ENCODE assay signal across 14 cellular contexts in genomic region chr12:38159092-38159551, GRCh38.
DNase-seq lines count a peak whose midpoint lies in the region; TF ChIP-seq lines count a peak whose summit lies in the region.
"Had no signal": no experiment of that assay in that cellular context is flagged by ENCODE, and none has a peak within 500 bp of the region (broad histone marks: within the 10 kb centered on the region; RNA-seq: fewer than 3 reads in every experiment).

No MANE protein-coding gene starts in this region.

- POLR2A ChIA-PET in MCF 10A (lab: Yijun Ruan, JAX) (no interaction called here), A673 (lab: Charles Lee; ENCODE audit: low non-redundant PET) (no interaction called here)

- DNase-seq in breast epithelium (ENCODE audit: low spot score in 2 of 2) = peak; percentile 13 to 41
- DNase-seq in MCF 10A (ENCODE audit: unreplicated experiment) = no peak
- peak; percentile 68 for DNase-seq in NB4 (ENCODE audit: low read depth)
- no peak for DNase-seq in neuronal stem cell (ENCODE audit: low spot score)
- no peak for DNase-seq in A673 (ENCODE audit: low spot score)
- no peak for DNase-seq in NCI-H1694 treated with DMSO at 0.1 percent for 48 hours (lab: John Stamatoyannopoulos, UW)
- DNase-seq: Caco-2; CD8-positive, alpha-beta memory T cell; GOT3; IMR-90 had no signal

- no peaks in the 10 kb centered on the region for H3K36me3 Mint-ChIP-seq in MCF 10A (ENCODE audit: insufficient read depth, unreplicated experiment)
- H3K36me3 Mint-ChIP-seq: CD8-positive, alpha-beta memory T cell had no signal

- no peak overlapping the region for H3K9ac ChIP-seq in neuronal stem cell (ENCODE audit: low read depth, low read length, poor library complexity)
- H3K9ac ChIP-seq: BLaER1 had no signal

- no peak overlapping the region for H3K4ac ChIP-seq in neuronal stem cell (ENCODE audit: low read length)

- H3K27me3 ChIP-seq in breast epithelium (peaks cover 0 to 6% of the 10 kb centered on the region in 2 donors), neuronal stem cell (ENCODE audit: control insufficient read depth in 3 of 3, insufficient read depth in 3 of 3, low read depth in 1 of 3, low read length in 3 of 3) (no peaks in the 10 kb centered on the region), A673 (replicated peaks; ENCODE audit: insufficient read depth, low read depth, low read length, poor library complexity) (no peaks in the 10 kb centered on the region)
- H3K27me3 ChIP-seq: BLaER1 had no signal

- no CpG with 5 or more reads among the region's 19 CpGs for WGBS in neuronal stem cell (ENCODE audit: extremely low coverage in 2 of 2, insufficient read length in 2 of 2, insufficient replicate concordance in 1 of 2), 2 donors

- H3K9me3 Mint-ChIP-seq in MCF 10A (ENCODE audit: unreplicated experiment) = peaks cover 8% of the 10 kb centered on the region

- TF ChIP-seq CTCF in breast epithelium (IDR thresholded peaks at IDR 0.05) (no peak), MCF 10A (IDR thresholded peaks at IDR 0.05; ENCODE audit: unreplicated experiment) (no peak), NB4 (IDR thresholded peaks at IDR 0.05; ENCODE audit: low read depth, low read length) (no peak), A673 (conservative IDR thresholded peaks at IDR 0.05; ENCODE audit: low read depth, low read length) (no peak)

- no peak overlapping the region for H4K8ac ChIP-seq in neuronal stem cell (ENCODE audit: low read depth, low read length)

- TF ChIP-seq POLR2A in breast epithelium (IDR thresholded peaks at IDR 0.05) (no peak), NB4 (IDR thresholded peaks at IDR 0.05; ENCODE audit: extremely low read depth, insufficient read length) (no peak)

- H2AFZ ChIP-seq in neuronal stem cell (ENCODE audit: low read length) = peak overlapping the region; percentile 0

- H3K79me1 ChIP-seq in neuronal stem cell (ENCODE audit: low read depth, low read length) = no peaks in the 10 kb centered on the region

- no peak overlapping the region for H2AK5ac ChIP-seq in neuronal stem cell (ENCODE audit: low read depth, low read length)

- H3K23ac ChIP-seq in neuronal stem cell (ENCODE audit: low read depth, low read length, poor library complexity) = no peak overlapping the region

- H3K27ac Mint-ChIP-seq in MCF 10A (ENCODE audit: low read depth, unreplicated experiment) = no peak overlapping the region

- no TSS peak for BruUV-seq in MCF 10A (replicated peaks; lab: Mats Ljungman, UMichigan)
- no TSS peak for BruUV-seq in A673 (replicated peaks; lab: Mats Ljungman, UMichigan)

- H3K4me1 ChIP-seq in breast epithelium = no peaks in the 10 kb centered on the region
- H3K4me1 ChIP-seq in neuronal stem cell (ENCODE audit: control insufficient read depth in 2 of 2, insufficient read depth in 1 of 2, low read depth in 1 of 2, low read length in 2 of 2) = no peaks in the 10 kb centered on the region
- no peaks in the 10 kb centered on the region for H3K4me1 ChIP-seq in A673 (ENCODE audit: insufficient read depth, low read length, poor library complexity, severe bottlenecking)
- H3K4me1 ChIP-seq: A549, BLaER1, Caco-2, HAP-1 had no signal

- no peak overlapping the region for H3K4me3 ChIP-seq in breast epithelium
- no peak overlapping the region for H3K4me3 ChIP-seq in NB4 (ENCODE audit: low read depth, low read length)
- H3K4me3 ChIP-seq in neuronal stem cell (ENCODE audit: low read length in 2 of 2) = no peak overlapping the region
- H3K4me3 ChIP-seq in A673 (ENCODE audit: low read depth, low read length, poor library complexity, severe bottlenecking) = no peak overlapping the region
- H3K4me3 ChIP-seq: A549, BLaER1, GM12878, HAP-1 had no signal

- H3K4me3 Mint-ChIP-seq in MCF 10A (ENCODE audit: unreplicated experiment) = no peak overlapping the region
- H3K4me3 Mint-ChIP-seq: CD8-positive, alpha-beta memory T cell had no signal

- no peak overlapping the region for H3K14ac ChIP-seq in neuronal stem cell (ENCODE audit: low read length)

- H2BK5ac ChIP-seq in neuronal stem cell (ENCODE audit: low read length) = no peak overlapping the region

- no peak overlapping the region for H4K91ac ChIP-seq in neuronal stem cell (ENCODE audit: low read depth, low read length, poor library complexity)

- no peaks in the 10 kb centered on the region for H3K4me1 Mint-ChIP-seq in MCF 10A (ENCODE audit: insufficient read depth, unreplicated experiment)
- H3K4me1 Mint-ChIP-seq: CD8-positive, alpha-beta memory T cell had no signal

- H3K36me3 ChIP-seq in breast epithelium (no peaks in the 10 kb centered on the region), neuronal stem cell (replicated peaks in 1 of 2; ENCODE audit: control insufficient read depth in 2 of 2, insufficient read depth in 2 of 2, low read length in 2 of 2) (no peaks in the 10 kb centered on the region), A673 (ENCODE audit: insufficient read depth, low read length, poor library complexity, severe bottlenecking) (no peaks in the 10 kb centered on the region)
- H3K36me3 ChIP-seq: BLaER1, HAP-1 had no signal

- no peak overlapping the region for H2BK15ac ChIP-seq in neuronal stem cell (ENCODE audit: low read length)

- no peaks in the 10 kb centered on the region for H3K27me3 Mint-ChIP-seq in MCF 10A (ENCODE audit: insufficient read depth, unreplicated experiment)
- H3K27me3 Mint-ChIP-seq: CD8-positive, alpha-beta memory T cell had no signal

- no peak overlapping the region for H3K18ac ChIP-seq in neuronal stem cell (ENCODE audit: low read length)

- CTCF ChIA-PET in MCF 10A (lab: Yijun Ruan, JAX) (no interaction called here), A673 (lab: Charles Lee) (no interaction called here)

- H2BK12ac ChIP-seq in neuronal stem cell (ENCODE audit: low read length) = no peak overlapping the region

- H3K27ac ChIP-seq in breast epithelium (no peak overlapping the region), neuronal stem cell (replicated peaks; ENCODE audit: low read length) (no peak overlapping the region), A673 (ENCODE audit: low read depth, low read length, poor library complexity, severe bottlenecking) (no peak overlapping the region)
- H3K27ac ChIP-seq: A549, BLaER1 had no signal

- no peak overlapping the region for H2BK120ac ChIP-seq in neuronal stem cell (ENCODE audit: low read depth, low read length)

- H3K9me3 ChIP-seq in breast epithelium = peaks cover 20 to 21% of the 10 kb centered on the region in 2 donors
- H3K9me3 ChIP-seq in neuronal stem cell (replicated peaks in 1 of 2; ENCODE audit: control insufficient read depth in 2 of 2, insufficient read depth in 1 of 2, low read depth in 1 of 2, low read length in 2 of 2) = peaks cover 0 to 72% of the 10 kb centered on the region in 2 donors
- peaks cover 32% of the 10 kb centered on the region for H3K9me3 ChIP-seq in A673 (ENCODE audit: low read depth, low read length, poor library complexity, severe bottlenecking)
- H3K9me3 ChIP-seq: A549, HAP-1 had no signal

- intact Hi-C loops in breast epithelium (cut with DNase I; ENCODE audit: low total_unique reads) = no loop called here
- intact Hi-C loops in MCF 10A (cut with micrococcal nuclease) = no loop called here
- intact Hi-C loops in A673 (cut with micrococcal nuclease; ENCODE audit: unreplicated experiment) = no loop called here

- H3K4me2 ChIP-seq in neuronal stem cell (ENCODE audit: insufficient read depth, low read length, poor library complexity, severe bottlenecking) = no peak overlapping the region
- H3K4me2 ChIP-seq: A549, BLaER1 had no signal

Comparison
In these comparisons a context has a peak if more than half of its experiments do, and no peak if none do; other contexts are left out.
1. DNase-seq: peak in breast epithelium (2 of 2) and NB4 (single experiment); none in MCF 10A (single experiment), neuronal stem cell (single experiment), A673 (single experiment) and NCI-H1694 treated with DMSO at 0.1 percent for 48 hours (single experiment).